In the genomic region with DNA sequence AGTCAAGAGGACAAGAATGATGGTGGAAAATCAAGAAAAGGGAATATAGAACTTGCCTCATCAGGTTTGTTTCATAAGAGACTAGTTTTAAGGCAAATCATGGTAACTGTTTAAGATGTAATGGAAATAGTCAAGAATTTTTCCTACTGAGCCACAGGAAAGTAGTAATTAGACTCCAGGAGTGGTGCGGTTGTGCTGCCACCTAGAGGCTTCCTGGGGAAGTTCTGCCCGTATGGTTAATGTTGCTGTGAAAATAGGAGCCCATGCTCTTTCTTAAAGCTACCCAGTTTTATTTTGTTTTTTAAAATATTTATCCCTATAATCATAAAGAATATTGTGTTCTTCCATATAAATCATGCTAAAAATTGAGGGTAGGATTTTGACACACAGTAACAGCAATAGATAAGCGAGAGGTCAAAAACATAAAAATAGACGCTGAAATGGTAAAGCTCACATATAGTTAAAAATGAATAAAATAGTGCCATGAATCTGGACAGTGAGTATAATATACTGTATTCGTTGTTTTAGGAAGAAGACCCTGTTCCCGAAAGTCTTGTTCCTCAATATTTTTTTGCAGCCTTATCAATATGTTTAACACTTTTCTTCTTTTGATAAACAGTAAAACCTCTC, we compare ENCODE assay signal across 8 cellular contexts.
DNase-seq lines count a peak whose midpoint lies in the region; ATAC-seq, FAIRE-seq and TF ChIP-seq lines count a peak whose summit lies in the region.

No MANE protein-coding gene starts in this region.

- 44% methylated on average over 6 of the region's 6 CpGs; no CpG with 5 or more reads in 1 of the 2 experiments for WGBS in H1 (ENCODE audit: extremely low coverage in 1 of 2, insufficient coverage in 1 of 2, insufficient read length in 1 of 2, insufficient replicate concordance in 2 of 2, low coverage in 1 of 2, low lambda C conversion rate in 2 of 2, missing lambda C conversion rate in 1 of 2), 2 experiments
- 48% methylated on average over 6 of the region's 6 CpGs for WGBS in suprapubic skin

- H3K4me3 ChIP-seq in H1 (ENCODE audit: extremely low read depth in 1 of 4, insufficient read depth in 2 of 4, low read depth in 3 of 4, low read length in 4 of 4) (no peak overlapping the region), suprapubic skin (no peak overlapping the region)

- no peak for TF ChIP-seq POLR2A in H1 (IDR thresholded peaks at IDR 0.05; ENCODE audit: control extremely low read depth in 1 of 2, low read depth in 2 of 2, low read length in 2 of 2)
- no peak for TF ChIP-seq POLR2A in suprapubic skin (IDR thresholded peaks at IDR 0.05)

- CTCF ChIA-PET in H1 (lab: Charles Lee; ENCODE audit: partially characterized antibody) = interaction anchor here (0.6 to 6.9 kb wide), 46 partner anchors 8 to 733 kb away, joined by 3 to 107 read pairs (median 4); no protein-coding TSS in a partner anchor

- H3K36me3 Mint-ChIP-seq in memory B cell = no peaks in the 10 kb centered on the region

- no peaks in the 10 kb centered on the region for H3K9me3 ChIP-seq in H1 (ENCODE audit: insufficient read depth in 2 of 2, low read depth in 1 of 2, low read length in 1 of 2)
- H3K9me3 ChIP-seq in suprapubic skin = no peaks in the 10 kb centered on the region

- H3K27me3 Mint-ChIP-seq in memory B cell = peaks cover 11% of the 10 kb centered on the region

- FAIRE-seq in H1 (lab: Jason Lieb, UNC) = peak; percentile 92

- no peaks in the 10 kb centered on the region for H3K36me3 ChIP-seq in H1 (ENCODE audit: control insufficient read depth in 2 of 4, insufficient read depth in 4 of 4, low read length in 3 of 4)
- peaks cover 6% of the 10 kb centered on the region for H3K36me3 ChIP-seq in suprapubic skin

- TF ChIP-seq CTCF in H1 (IDR thresholded peaks at IDR 0.05; ENCODE audit: control extremely low read depth in 1 of 3, insufficient read depth in 1 of 3, low read depth in 1 of 3, low read length in 3 of 3) = peak; percentile 74 to 85 (median 80)
- peak; percentile 79 to 90 for TF ChIP-seq CTCF in suprapubic skin (IDR thresholded peaks at IDR 0.05)

- H3K18ac ChIP-seq in H1 (ENCODE audit: extremely low read depth, low read length) = no peak overlapping the region

- H2BK5ac ChIP-seq in H1 (ENCODE audit: low read depth, low read length) = no peak overlapping the region

- no peak overlapping the region for H2BK20ac ChIP-seq in H1 (ENCODE audit: low read length)

- H2BK15ac ChIP-seq in H1 (ENCODE audit: low read length) = no peak overlapping the region

- H2AK5ac ChIP-seq in H1 (ENCODE audit: low read depth, low read length) = no peak overlapping the region

- H4K8ac ChIP-seq in H1 (ENCODE audit: extremely low read depth, insufficient read depth, low read length) = no peak overlapping the region

- H3K23me2 ChIP-seq in H1 (ENCODE audit: low read depth, low read length) = no peaks in the 10 kb centered on the region

- H3K4me2 ChIP-seq in H1 (ENCODE audit: insufficient read depth in 1 of 2, low read depth in 2 of 2, low read length in 2 of 2) = no peak overlapping the region

- POLR2A ChIA-PET in H1 (lab: Charles Lee; ENCODE audit: partially characterized antibody) = interaction anchor here (1.0 to 1.7 kb wide), 2 partner anchors 380 to 405 kb away, joined by 3 to 7 read pairs; a partner anchor contains a TSS

- H3K4me1 ChIP-seq in H1 (replicated peaks in 1 of 4; ENCODE audit: control insufficient read depth in 3 of 4, insufficient read depth in 4 of 4, low read length in 3 of 4) = no peaks in the 10 kb centered on the region
- no peaks in the 10 kb centered on the region for H3K4me1 ChIP-seq in suprapubic skin

- H3K79me1 ChIP-seq in H1 (ENCODE audit: low read depth, low read length) = no peaks in the 10 kb centered on the region

- no peak overlapping the region for H2AFZ ChIP-seq in H1 (ENCODE audit: low read length)

- no peak overlapping the region for H3K4ac ChIP-seq in H1 (replicated peaks; ENCODE audit: insufficient read length, low read depth, low read length)

- peak; percentile 65 for ATAC-seq in GM21723 (IDR thresholded peaks at IDR 0.05; ENCODE audit: unreplicated experiment)
- ATAC-seq in memory B cell (ENCODE audit: low read depth) = no peak
- ATAC-seq in GM21360 (IDR thresholded peaks at IDR 0.05; ENCODE audit: unreplicated experiment) = no peak

- H4K20me1 ChIP-seq in H1 (replicated peaks in 1 of 2; ENCODE audit: control insufficient read depth in 1 of 2, insufficient read depth in 2 of 2, low read length in 2 of 2) = no peaks in the 10 kb centered on the region

- no peak overlapping the region for H3K14ac ChIP-seq in H1 (ENCODE audit: insufficient read length)

- no peak overlapping the region for H2BK120ac ChIP-seq in H1 (replicated peaks; ENCODE audit: low read depth, low read length)

- H3K9ac ChIP-seq in H1 (replicated peaks in 1 of 4; ENCODE audit: extremely low read depth in 1 of 4, low read depth in 3 of 4, low read length in 3 of 4) = no peak overlapping the region

- H3K4me3 Mint-ChIP-seq in memory B cell = no peak overlapping the region

- no peak overlapping the region for H4K5ac ChIP-seq in H1 (ENCODE audit: insufficient read length, low read depth, low read length)

- H2BK12ac ChIP-seq in H1 (ENCODE audit: low read depth, low read length) = no peak overlapping the region

- H4K91ac ChIP-seq in H1 (replicated peaks; ENCODE audit: insufficient read length, low read length) = no peak overlapping the region

- H3K4me1 Mint-ChIP-seq in memory B cell = no peaks in the 10 kb centered on the region

- no peaks in the 10 kb centered on the region for H3K79me2 ChIP-seq in H1 (ENCODE audit: control insufficient read depth in 1 of 2, insufficient read depth in 2 of 2, low read length in 2 of 2)

- TF ChIP-seq RAD21 in H1 (IDR thresholded peaks at IDR 0.05 in 1 of 2, conservative IDR thresholded peaks at IDR 0.05 in 1 of 2; ENCODE audit: low read depth in 2 of 2, low read length in 2 of 2) = peak; percentile 91 to 92

- TF ChIP-seq EP300 in H1 (IDR thresholded peaks at IDR 0.05; ENCODE audit: borderline replicate concordance in 1 of 2, low read depth in 2 of 2, low read length in 2 of 2) = no peak
- no peak for TF ChIP-seq EP300 in suprapubic skin (IDR thresholded peaks at IDR 0.05)

- H3K23ac ChIP-seq in H1 (ENCODE audit: insufficient read length) = no peak overlapping the region

- H3K56ac ChIP-seq in H1 (replicated peaks; ENCODE audit: insufficient read length, low read depth, low read length) = no peak overlapping the region

- no peaks in the 10 kb centered on the region for H3K9me3 Mint-ChIP-seq in memory B cell

- no peak overlapping the region for H3K27ac Mint-ChIP-seq in memory B cell

- H3K27ac ChIP-seq in H1 (ENCODE audit: low read depth, low read length) (no peak overlapping the region), suprapubic skin (no peak overlapping the region)

- no peaks in the 10 kb centered on the region for H3K27me3 ChIP-seq in H1 (replicated peaks in 1 of 4; ENCODE audit: control insufficient read depth in 3 of 4, extremely low read depth in 1 of 4, insufficient read depth in 3 of 4, low read length in 3 of 4)
- H3K27me3 ChIP-seq in suprapubic skin = no peaks in the 10 kb centered on the region

- DNase-seq in DMS114 treated with DMSO at 0.1 percent for 48 hours (lab: John Stamatoyannopoulos, UW; ENCODE audit: unreplicated experiment) (peak; percentile 6), NCI-H1694 (lab: John Stamatoyannopoulos, UW) (peak; percentile 58), UCSD-AML1 (lab: John Stamatoyannopoulos, UW; ENCODE audit: unreplicated experiment) (peak; percentile 49), H1 (ENCODE audit: low read depth in 1 of 2, low spot score in 2 of 2) (peak in 1 of 2 experiments; percentile 78), memory B cell (ENCODE audit: low spot score in 2 of 2) (peak; percentile 14 to 16), suprapubic skin (ENCODE audit: low spot score in 2 of 2) (no peak)

TF ChIP-seq in H1, 55 proteins besides CTCF, POLR2A, EP300 and RAD21:
- TF ChIP-seq TCF12 (IDR thresholded peaks at IDR 0.05; ENCODE audit: low read depth, low read length) = no peak
- no peak for TF ChIP-seq CBX8 (IDR thresholded peaks at IDR 0.05; ENCODE audit: borderline replicate concordance, low read depth, low read length)
- TF ChIP-seq CREB1 (IDR thresholded peaks at IDR 0.05) = no peak
- TF ChIP-seq SP4 (IDR thresholded peaks at IDR 0.05; ENCODE audit: low read length) = no peak
- no peak for TF ChIP-seq ASH2L (IDR thresholded peaks at IDR 0.05; ENCODE audit: low read length)
- TF ChIP-seq RFX5 (IDR thresholded peaks at IDR 0.05; ENCODE audit: borderline replicate concordance, low read depth, low read length) = no peak
- no peak for TF ChIP-seq MAFK (IDR thresholded peaks at IDR 0.05; ENCODE audit: low read depth, low read length)
- TF ChIP-seq CEBPB (IDR thresholded peaks at IDR 0.05; ENCODE audit: low read depth, low read length) = no peak
- TF ChIP-seq SUZ12 (IDR thresholded peaks at IDR 0.05; ENCODE audit: low read length) = no peak

Comparison
In these comparisons a context has a peak if more than half of its experiments do, and no peak if none do; other contexts are left out.
1. DNase-seq: peak in DMS114 treated with DMSO at 0.1 percent for 48 hours (single experiment), NCI-H1694 (single experiment), UCSD-AML1 (single experiment) and memory B cell (2 of 2); none in suprapubic skin (0 of 2).